Comparison of ENCODE assay signal across 19 cellular contexts in the genomic region with DNA sequence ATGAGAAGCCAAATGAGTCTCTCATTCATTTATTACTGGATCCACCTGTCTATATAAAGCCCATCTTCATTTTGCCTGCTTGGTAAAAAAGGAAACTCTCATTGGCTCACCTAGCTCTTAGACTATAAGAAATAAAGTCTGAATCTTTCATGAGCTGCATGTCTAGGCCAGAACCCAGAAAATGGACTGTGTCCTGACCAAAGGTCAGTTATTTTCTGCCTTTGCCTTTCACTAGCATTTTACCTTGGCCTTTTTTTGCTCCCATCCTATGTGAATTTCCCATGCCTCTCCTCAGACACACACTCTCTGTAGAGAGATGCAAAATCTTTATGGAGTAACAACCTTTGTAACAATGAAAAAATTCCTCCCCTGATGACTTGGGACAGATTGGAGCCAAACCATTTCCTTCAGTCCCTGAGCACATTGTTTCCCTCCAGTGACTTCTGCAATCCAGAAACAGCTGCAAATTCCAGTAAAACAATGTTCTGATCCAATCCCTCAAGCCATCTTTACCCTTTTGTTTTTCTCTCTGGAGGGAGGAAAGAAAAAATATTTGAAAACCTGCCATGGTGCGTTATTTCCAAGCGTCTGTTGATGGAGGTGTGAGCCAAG.
"Had no signal": no experiment of that assay in that cellular context is flagged by ENCODE, and none has a peak within 500 bp of the region (broad histone marks: within the 10 kb centered on the region; RNA-seq: fewer than 3 reads in every experiment).

No MANE protein-coding gene starts in this region.

- H3K27ac Mint-ChIP-seq: activated CD4-positive, alpha-beta memory T cell treated with anti-CD3 and anti-CD28 coated beads for 36 hours; activated CD4-positive, alpha-beta T cell treated with anti-CD3 and anti-CD28 coated beads for 36 hours; activated naive CD4-positive, alpha-beta T cell treated with anti-CD3 and anti-CD28 coated beads, Interleukin-2, amount 50 U/mL, for 24 hours; naive thymus-derived CD8-positive, alpha-beta T cell; T-helper 1 cell treated with Interleukin-12 subunit alpha and Interleukin-12 subunit beta and Interleukin-4 antibody, amounts not matched to agents 30 μg/mL and 1 μg/mL, for 36 hours had no signal

- ATAC-seq: activated CD4-positive, alpha-beta T cell treated with anti-CD3 and anti-CD28 coated beads for 36 hours; activated T-cell treated with anti-CD3 and anti-CD28 coated beads, Interleukin-2, amount 50 U/mL, for 4 hours; naive thymus-derived CD8-positive, alpha-beta T cell; pancreas had no signal

- H3K27me3 Mint-ChIP-seq: activated CD4-positive, alpha-beta memory T cell treated with anti-CD3 and anti-CD28 coated beads for 36 hours; activated CD4-positive, alpha-beta T cell treated with anti-CD3 and anti-CD28 coated beads for 36 hours; activated naive CD4-positive, alpha-beta T cell treated with anti-CD3 and anti-CD28 coated beads, Interleukin-2, amount 50 U/mL, for 24 hours; central memory CD8-positive, alpha-beta T cell had no signal

- H3K36me3 Mint-ChIP-seq: activated CD4-positive, alpha-beta memory T cell treated with anti-CD3 and anti-CD28 coated beads for 36 hours; activated naive CD4-positive, alpha-beta T cell treated with anti-CD3 and anti-CD28 coated beads, Interleukin-2, amount 50 U/mL, for 24 hours had no signal

- H3K27me3 ChIP-seq: pancreas, tibial artery had no signal

- H3K4me3 Mint-ChIP-seq: activated CD4-positive, alpha-beta memory T cell treated with anti-CD3 and anti-CD28 coated beads for 36 hours; activated CD4-positive, alpha-beta T cell treated with anti-CD3 and anti-CD28 coated beads for 36 hours; activated naive CD4-positive, alpha-beta T cell treated with anti-CD3 and anti-CD28 coated beads, Interleukin-2, amount 50 U/mL, for 24 hours; activated T-cell treated with anti-CD3 and anti-CD28 coated beads, Interleukin-2, amount 50 U/mL, for 4 hours; central memory CD8-positive, alpha-beta T cell; naive thymus-derived CD8-positive, alpha-beta T cell; T-helper 1 cell treated with Interleukin-12 subunit alpha and Interleukin-12 subunit beta and Interleukin-4 antibody, amounts not matched to agents 30 μg/mL and 1 μg/mL, for 36 hours had no signal

- H3K27ac ChIP-seq: coronary artery, epithelial cell of prostate, pancreas, tibial artery had no signal

- H3K36me3 ChIP-seq: pancreas, tibial artery had no signal

- H3K4me3 ChIP-seq: coronary artery, pancreas, tibial artery had no signal

- DNase-seq: activated CD4-positive, alpha-beta memory T cell treated with anti-CD3 and anti-CD28 coated beads for 36 hours; activated CD4-positive, alpha-beta T cell treated with anti-CD3 and anti-CD28 coated beads for 36 hours; activated effector memory CD4-positive, alpha-beta T cell treated with Interleukin-2 at 50 U/mL for 16 hours; activated T-cell treated with anti-CD3 and anti-CD28 coated beads, Interleukin-2, amount 50 U/mL, for 4 hours; amniotic stem cell; effector CD8-positive, alpha-beta T cell; hypothalamus; kidney glomerular epithelial cell; naive thymus-derived CD8-positive, alpha-beta T cell; pancreas; stimulated activated CD4-positive, alpha-beta T cell treated with anti-CD3 and anti-CD28 coated beads, Interleukin-15, amount 100 ng/mL, for 24 hours; stimulated activated CD4-positive, alpha-beta T cell treated with anti-CD3 and anti-CD28 coated beads, Interleukin-4, amount 100 ng/mL, for 1 hour; stimulated activated naive CD4-positive, alpha-beta T cell; tibial artery had no signal

- H3K4me1 ChIP-seq: pancreas had no signal

- H3K9me3 Mint-ChIP-seq: activated CD4-positive, alpha-beta memory T cell treated with anti-CD3 and anti-CD28 coated beads for 36 hours; activated naive CD4-positive, alpha-beta T cell treated with anti-CD3 and anti-CD28 coated beads, Interleukin-2, amount 50 U/mL, for 24 hours; activated T-cell treated with anti-CD3 and anti-CD28 coated beads, Interleukin-2, amount 50 U/mL, for 4 hours; central memory CD8-positive, alpha-beta T cell; naive thymus-derived CD8-positive, alpha-beta T cell had no signal

- H3K4me1 Mint-ChIP-seq: activated CD4-positive, alpha-beta T cell treated with anti-CD3 and anti-CD28 coated beads for 36 hours; activated naive CD4-positive, alpha-beta T cell treated with anti-CD3 and anti-CD28 coated beads, Interleukin-2, amount 50 U/mL, for 24 hours; central memory CD8-positive, alpha-beta T cell; naive thymus-derived CD8-positive, alpha-beta T cell had no signal

- H3K9me3 ChIP-seq: pancreas, tibial artery had no signal
